Comparison of ENCODE assay signal across 28 cellular contexts in genomic region chr16:53643474-53643873, GRCh38.
"Had no signal": no experiment of that assay in that cellular context is flagged by ENCODE, and none has a peak within 500 bp of the region (broad histone marks: within the 10 kb centered on the region; RNA-seq: fewer than 3 reads in every experiment).

No MANE protein-coding gene starts in this region.

- H3K4me3 ChIP-seq: ascending aorta, body of pancreas, coronary artery, Peyer's patch, SJCRH30 had no signal

- H3K4me1 ChIP-seq: ascending aorta, body of pancreas, Peyer's patch, SJCRH30 had no signal

- FAIRE-seq: bronchial epithelial cell had no signal

- ATAC-seq: activated CD4-positive, CD25-positive, alpha-beta regulatory T cell treated with anti-CD3 and anti-CD28 coated beads, Interleukin-2, amount 50 U/mL, for 24 hours; activated CD8-positive, alpha-beta T cell treated with anti-CD3 and anti-CD28 coated beads, Interleukin-2, amount 10 ng/mL, durations not matched to agents 7 days and 5 days; activated naive CD4-positive, alpha-beta T cell treated with anti-CD3 and anti-CD28 coated beads, Interleukin-2, amount 50 U/mL, for 72 hours; activated naive CD8-positive, alpha-beta T cell treated with anti-CD3 and anti-CD28 coated beads, Interleukin-2, amount 50 U/mL, for 24 hours; body of pancreas; SK-N-SH treated with all-trans-retinoic acid at 6 μM for 48 hours had no signal

- H3K9me3 ChIP-seq: body of pancreas, Peyer's patch had no signal

- H3K27ac ChIP-seq: ascending aorta, body of pancreas, coronary artery, Peyer's patch, RWPE1, SJCRH30 had no signal

- H3K36me3 ChIP-seq: Peyer's patch had no signal

- H3K27me3 ChIP-seq: ascending aorta, body of pancreas, Peyer's patch, SJCRH30 had no signal

- DNase-seq: activated CD4-positive, alpha-beta T cell treated with anti-CD3 and anti-CD28 coated beads for 4 hours; activated CD4-positive, alpha-beta T cell treated with anti-CD3 and anti-CD28 coated beads, Interleukin-2, amount 50 U/mL, for 4 hours; activated CD8-positive, alpha-beta memory T cell treated with anti-CD3 and anti-CD28 coated beads, Interleukin-2, amount 50 U/mL, for 48 hours; activated CD8-positive, alpha-beta T cell treated with anti-CD3 and anti-CD28 coated beads, Interleukin-2, amount 10 ng/mL, durations not matched to agents 7 days and 5 days; activated effector memory CD4-positive, alpha-beta T cell treated with Interleukin-2 at 50 U/mL for 16 hours; activated naive CD4-positive, alpha-beta T cell treated with Interleukin-2 at 50 U/mL for 16 hours; activated naive CD8-positive, alpha-beta T cell treated with anti-CD3 and anti-CD28 coated beads, Interleukin-2, amount 50 U/mL, for 24 hours; activated T-cell treated with anti-CD3 and anti-CD28 coated beads, Interleukin-2, amount 50 U/mL, for 1 hour; amniotic stem cell; body of pancreas; central memory CD4-positive, alpha-beta T cell; NCI-H1092 treated with DMSO at 0.1 percent for 48 hours; NCI-H1417 treated with DMSO at 0.1 percent for 48 hours; NCI-H1694; NCI-H2081; NCI-H510A treated with DMSO at 0.1 percent for 48 hours; NCI-H69; Peyer's patch; Right ventricle myocardium superior; SJCRH30; SW 1271 had no signal
